8 cellular contexts compared by ENCODE assay signal in the genomic region with DNA sequence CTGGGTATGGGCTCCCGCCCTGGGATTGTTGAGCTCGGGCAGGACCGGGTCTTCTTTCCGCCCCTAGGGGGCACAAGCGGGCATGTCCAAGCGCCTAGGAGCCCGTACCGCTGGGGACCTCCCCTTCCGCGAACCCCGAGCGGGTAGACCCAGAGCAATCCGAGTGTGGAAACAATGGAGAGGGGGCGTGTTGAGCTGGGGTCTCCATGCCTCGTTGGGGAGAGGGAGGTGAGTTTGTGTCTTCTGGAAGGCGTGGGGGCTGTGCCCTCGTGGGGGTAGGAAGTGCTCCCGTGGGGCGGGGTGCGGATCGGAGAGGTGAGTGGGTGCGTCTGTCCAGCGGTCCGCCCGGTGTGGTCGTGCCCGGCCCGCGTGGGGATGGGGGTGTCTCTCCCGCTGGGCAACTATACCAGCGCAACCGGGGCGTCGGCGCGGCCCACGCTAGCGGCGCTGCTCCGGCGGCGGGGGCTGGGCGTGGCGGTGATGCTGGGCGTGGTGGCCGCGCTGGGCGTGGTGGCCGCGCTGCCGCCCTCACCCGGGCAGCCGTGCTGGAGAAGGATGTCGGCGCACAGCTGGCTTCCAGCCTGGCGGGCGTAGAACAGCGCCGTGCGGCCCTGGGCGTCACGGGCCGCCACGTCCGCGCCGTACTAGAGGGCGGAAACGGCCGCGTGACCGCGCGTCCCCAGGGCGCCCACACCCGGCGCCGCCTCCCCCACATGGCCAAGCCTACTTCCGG. TPM values are rescaled to one million over a fixed set of nuclear protein-coding genes. Genes with fewer than 3 reads are reported as not detected.
DNase-seq lines count a peak whose midpoint lies in the region; ATAC-seq and TF ChIP-seq lines count a peak whose summit lies in the region.

No MANE protein-coding gene starts in this region.

- H3K4me1 ChIP-seq in SJCRH30 (no peaks in the 10 kb centered on the region; the same call in 1 of the 2 replicates), liver (ENCODE audit: control insufficient read depth in 4 of 4, insufficient read depth in 4 of 4, low read length in 3 of 4) (peaks cover 0 to 14% (median 9%) of the 10 kb centered on the region in 4 donors), subcutaneous abdominal adipose tissue (ENCODE audit: control insufficient read depth in 5 of 5, insufficient read depth in 5 of 5, low read length in 5 of 5) (peaks cover 0 to 21% (median 17%) of the 10 kb centered on the region in 5 donors)

- peak; percentile 62 for TF ChIP-seq CTCF in LNCaP clone FGC (IDR thresholded peaks at IDR 0.05; ENCODE audit: control insufficient read depth, extremely low read depth, insufficient read depth)
- TF ChIP-seq CTCF in liver (IDR thresholded peaks at IDR 0.05; ENCODE audit: low read depth, low read length, missing input control): peak; percentile 42

- 18% methylated on average over 79 of the region's 79 CpGs for WGBS in liver

- H3K36me3 ChIP-seq in SJCRH30 (peaks cover 6% of the 10 kb centered on the region), liver (ENCODE audit: control insufficient read depth in 4 of 4, insufficient read depth in 3 of 4, low read depth in 1 of 4, low read length in 3 of 4) (peaks cover 0 to 5% (median 2%) of the 10 kb centered on the region in 4 donors), subcutaneous abdominal adipose tissue (ENCODE audit: control insufficient read depth in 5 of 5, insufficient read depth in 5 of 5, low read length in 5 of 5) (peaks cover 0 to 15% (median 7%) of the 10 kb centered on the region in 5 donors)

- H3K9ac ChIP-seq in liver (ENCODE audit: low read depth in 1 of 2, low read length in 2 of 2) (no peak overlapping the region), subcutaneous abdominal adipose tissue (ENCODE audit: low read length in 5 of 5) (peak overlapping the region in 3 of 5 donors; percentile 5 to 65 (median 42))

- H3K27me3 ChIP-seq in SJCRH30 (no peaks in the 10 kb centered on the region), liver (ENCODE audit: control insufficient read depth in 4 of 4, insufficient read depth in 4 of 4, low read length in 3 of 4) (no peaks in the 10 kb centered on the region), subcutaneous abdominal adipose tissue (ENCODE audit: control insufficient read depth in 5 of 5, insufficient read depth in 4 of 5, low read length in 5 of 5) (peaks cover 0 to 10% (median under 1%) of the 10 kb centered on the region in 5 donors)

- H3K27ac ChIP-seq in SJCRH30: peak overlapping the region; percentile 79
- no peak overlapping the region for H3K27ac ChIP-seq in liver (ENCODE audit: low read depth in 1 of 2, low read length in 2 of 2)
- H3K27ac ChIP-seq in subcutaneous abdominal adipose tissue (ENCODE audit: low read depth, low read length): peak overlapping the region; percentile 30

- H3K4me3 ChIP-seq in LNCaP clone FGC (ENCODE audit: low read depth, low read length): peak overlapping the region; percentile 53
- peak overlapping the region; percentile 73 for H3K4me3 ChIP-seq in SJCRH30
- peak overlapping the region in 1 of 3 donors; percentile 45 for H3K4me3 ChIP-seq in liver (ENCODE audit: low read depth in 1 of 3, low read length in 3 of 3)
- H3K4me3 ChIP-seq in subcutaneous abdominal adipose tissue (ENCODE audit: low read depth in 1 of 5, low read length in 5 of 5): peak overlapping the region; percentile 56 to 83 (median 81)

- no peak for ATAC-seq in GM19397 (IDR thresholded peaks at IDR 0.05; ENCODE audit: unreplicated experiment)

- DNase-seq in EL: peak; percentile 91
- DNase-seq in LNCaP clone FGC (ENCODE audit: low read depth): no peak
- DNase-seq in SJCRH30: peak; percentile 100
- DNase-seq in ecto neural progenitor cell (ENCODE audit: low spot score): peak; percentile 93
- no peak for DNase-seq in inferior parietal cortex (ENCODE audit: extremely low spot score)

- peak; percentile 33 to 66 for TF ChIP-seq RAD21 in liver (IDR thresholded peaks at IDR 0.05)

- no peaks in the 10 kb centered on the region for H3K9me3 ChIP-seq in SJCRH30 (replicated peaks)
- H3K9me3 ChIP-seq in liver (ENCODE audit: control insufficient read depth in 4 of 4, low read length in 3 of 4): no peaks in the 10 kb centered on the region
- H3K9me3 ChIP-seq in subcutaneous abdominal adipose tissue (ENCODE audit: control insufficient read depth in 5 of 5, low read length in 5 of 5): no peaks in the 10 kb centered on the region

TF ChIP-seq in liver, 16 proteins besides CTCF, POLR2A, EP300 and RAD21:
- TF ChIP-seq GABPA (IDR thresholded peaks at IDR 0.05 in 1 of 2, conservative IDR thresholded peaks at IDR 0.05 in 1 of 2) (no peak), TAF1 (conservative IDR thresholded peaks at IDR 0.05) (no peak), EGR1 (IDR thresholded peaks at IDR 0.05; ENCODE audit: low read depth in 2 of 2) (no peak), FOXA2 (IDR thresholded peaks at IDR 0.05) (no peak), JUND (IDR thresholded peaks at IDR 0.05) (no peak), YY1 (IDR thresholded peaks at IDR 0.05) (no peak), RXRA (IDR thresholded peaks at IDR 0.05) (no peak), NR2F2 (IDR thresholded peaks at IDR 0.05) (no peak), HNF4G (IDR thresholded peaks at IDR 0.05) (no peak), HNF4A (conservative IDR thresholded peaks at IDR 0.05) (no peak), FOXA1 (IDR thresholded peaks at IDR 0.05) (no peak), SP1 (IDR thresholded peaks at IDR 0.05) (no peak)
- TF ChIP-seq, protein P1, sequence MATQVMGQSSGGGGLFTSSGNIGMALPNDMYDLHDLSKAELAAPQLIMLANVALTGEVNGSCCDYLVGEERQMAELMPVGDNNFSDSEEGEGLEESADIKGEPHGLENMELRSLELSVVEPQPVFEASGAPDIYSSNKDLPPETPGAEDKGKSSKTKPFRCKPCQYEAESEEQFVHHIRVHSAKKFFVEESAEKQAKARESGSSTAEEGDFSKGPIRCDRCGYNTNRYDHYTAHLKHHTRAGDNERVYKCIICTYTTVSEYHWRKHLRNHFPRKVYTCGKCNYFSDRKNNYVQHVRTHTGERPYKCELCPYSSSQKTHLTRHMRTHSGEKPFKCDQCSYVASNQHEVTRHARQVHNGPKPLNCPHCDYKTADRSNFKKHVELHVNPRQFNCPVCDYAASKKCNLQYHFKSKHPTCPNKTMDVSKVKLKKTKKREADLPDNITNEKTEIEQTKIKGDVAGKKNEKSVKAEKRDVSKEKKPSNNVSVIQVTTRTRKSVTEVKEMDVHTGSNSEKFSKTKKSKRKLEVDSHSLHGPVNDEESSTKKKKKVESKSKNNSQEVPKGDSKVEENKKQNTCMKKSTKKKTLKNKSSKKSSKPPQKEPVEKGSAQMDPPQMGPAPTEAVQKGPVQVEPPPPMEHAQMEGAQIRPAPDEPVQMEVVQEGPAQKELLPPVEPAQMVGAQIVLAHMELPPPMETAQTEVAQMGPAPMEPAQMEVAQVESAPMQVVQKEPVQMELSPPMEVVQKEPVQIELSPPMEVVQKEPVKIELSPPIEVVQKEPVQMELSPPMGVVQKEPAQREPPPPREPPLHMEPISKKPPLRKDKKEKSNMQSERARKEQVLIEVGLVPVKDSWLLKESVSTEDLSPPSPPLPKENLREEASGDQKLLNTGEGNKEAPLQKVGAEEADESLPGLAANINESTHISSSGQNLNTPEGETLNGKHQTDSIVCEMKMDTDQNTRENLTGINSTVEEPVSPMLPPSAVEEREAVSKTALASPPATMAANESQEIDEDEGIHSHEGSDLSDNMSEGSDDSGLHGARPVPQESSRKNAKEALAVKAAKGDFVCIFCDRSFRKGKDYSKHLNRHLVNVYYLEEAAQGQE (IDR thresholded peaks at IDR 0.05): no peak
- TF ChIP-seq, protein P2, sequence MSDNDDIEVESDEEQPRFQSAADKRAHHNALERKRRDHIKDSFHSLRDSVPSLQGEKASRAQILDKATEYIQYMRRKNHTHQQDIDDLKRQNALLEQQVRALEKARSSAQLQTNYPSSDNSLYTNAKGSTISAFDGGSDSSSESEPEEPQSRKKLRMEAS (IDR thresholded peaks at IDR 0.05): no peak
- TF ChIP-seq, protein P3, sequence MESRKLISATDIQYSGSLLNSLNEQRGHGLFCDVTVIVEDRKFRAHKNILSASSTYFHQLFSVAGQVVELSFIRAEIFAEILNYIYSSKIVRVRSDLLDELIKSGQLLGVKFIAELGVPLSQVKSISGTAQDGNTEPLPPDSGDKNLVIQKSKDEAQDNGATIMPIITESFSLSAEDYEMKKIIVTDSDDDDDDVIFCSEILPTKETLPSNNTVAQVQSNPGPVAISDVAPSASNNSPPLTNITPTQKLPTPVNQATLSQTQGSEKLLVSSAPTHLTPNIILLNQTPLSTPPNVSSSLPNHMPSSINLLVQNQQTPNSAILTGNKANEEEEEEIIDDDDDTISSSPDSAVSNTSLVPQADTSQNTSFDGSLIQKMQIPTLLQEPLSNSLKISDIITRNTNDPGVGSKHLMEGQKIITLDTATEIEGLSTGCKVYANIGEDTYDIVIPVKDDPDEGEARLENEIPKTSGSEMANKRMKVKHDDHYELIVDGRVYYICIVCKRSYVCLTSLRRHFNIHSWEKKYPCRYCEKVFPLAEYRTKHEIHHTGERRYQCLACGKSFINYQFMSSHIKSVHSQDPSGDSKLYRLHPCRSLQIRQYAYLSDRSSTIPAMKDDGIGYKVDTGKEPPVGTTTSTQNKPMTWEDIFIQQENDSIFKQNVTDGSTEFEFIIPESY (IDR thresholded peaks at IDR 0.05): no peak
- TF ChIP-seq, protein P4, sequence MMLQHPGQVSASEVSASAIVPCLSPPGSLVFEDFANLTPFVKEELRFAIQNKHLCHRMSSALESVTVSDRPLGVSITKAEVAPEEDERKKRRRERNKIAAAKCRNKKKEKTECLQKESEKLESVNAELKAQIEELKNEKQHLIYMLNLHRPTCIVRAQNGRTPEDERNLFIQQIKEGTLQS (IDR thresholded peaks at IDR 0.05): no peak

RNA-seq across cellular contexts. Expression of a gene that starts 12.2 kb away (rescaled TPM):
- total RNA-seq in SJCRH30 (2014; rRNA removed; shearing (Covaris generic)): 38.6 and 39.7 TPM in 2 replicates
- total RNA-seq in liver: 1 to 10 TPM; 1.0 to 1.7 TPM
- under 1 TPM; 0.18 to 0.28 TPM for polyA plus RNA-seq in liver

RNA-seq across cellular contexts. Expression of a gene that starts 18.5 kb away (rescaled TPM):
- 292 and 318 TPM in 2 replicates for total RNA-seq in SJCRH30 (2014; rRNA removed; shearing (Covaris generic))
- 10 to 100 TPM; 26.9 to 39.4 TPM for total RNA-seq in liver
- 10 to 100 TPM; 16.9 to 22.3 TPM for polyA plus RNA-seq in liver

RNA-seq across cellular contexts. Expression of a gene that starts 25.8 kb away (rescaled TPM):
- total RNA-seq in SJCRH30 (2014; rRNA removed; shearing (Covaris generic)): 5,376 and 5,685 TPM in 2 replicates
- 10 to 100 TPM; 28.1 to 69.1 TPM for total RNA-seq in liver
- polyA plus RNA-seq in liver: 10 to 100 TPM; 36.6 to 39.9 TPM

RNA-seq across cellular contexts. Expression of a gene that starts 28.6 kb away (rescaled TPM):
- 136 and 147 TPM in 2 replicates for total RNA-seq in SJCRH30 (2014; rRNA removed; shearing (Covaris generic))
- total RNA-seq in liver: 1 to 10 TPM; 1.9 to 2.4 TPM
- polyA plus RNA-seq in liver: 1 to 10 TPM; 1.1 to 3.0 TPM

RNA-seq across cellular contexts. Expression of a gene that starts 32.4 kb away (rescaled TPM):
- 1,587 and 1,701 TPM in 2 replicates for total RNA-seq in SJCRH30 (2014; rRNA removed; shearing (Covaris generic))
- total RNA-seq in liver: 100 to 1,000 TPM; 136 to 357 TPM
- 100 to 1,000 TPM; 153 to 280 TPM for polyA plus RNA-seq in liver

Comparison
In these comparisons a context has a peak if more than half of its experiments do, and no peak if none do; other contexts are left out.
1. DNase-seq: peak in EL (single experiment), SJCRH30 (2 of 2) and ecto neural progenitor cell (single experiment); none in LNCaP clone FGC (single experiment) and inferior parietal cortex (single experiment).
2. H3K27ac ChIP-seq: peak in SJCRH30 (single experiment) and subcutaneous abdominal adipose tissue (single experiment); none in liver (0 of 2).
3. H3K9ac ChIP-seq: peak in subcutaneous abdominal adipose tissue (3 of 5); none in liver (0 of 2).
4. RNA of a gene that starts 12.2 kb away (total RNA-seq): 38.6 to 39.7 TPM in SJCRH30; 1.0 to 1.7 TPM in liver; every median in the first group is over 10 times any median in the second.
5. RNA of a gene that starts 25.8 kb away (total RNA-seq): 5,376 to 5,685 TPM in SJCRH30; 28.1 to 69.1 TPM in liver; every median in the first group is over 10 times any median in the second.